In genomic region chr3:145089337-145089736, GRCh38 we compare ENCODE assay signal across 18 cellular contexts.
DNase-seq lines count a peak whose midpoint lies in the region; ATAC-seq, FAIRE-seq and TF ChIP-seq lines count a peak whose summit lies in the region.
"Had no signal": no experiment of that assay in that cellular context is flagged by ENCODE, and none has a peak within 500 bp of the region (broad histone marks: within the 10 kb centered on the region; RNA-seq: fewer than 3 reads in every experiment).

No MANE protein-coding gene starts in this region.

- POLR2A ChIA-PET in HepG2 (lab: Yijun Ruan, JAX), result no interaction called here

- no peak overlapping the region for H3K9ac ChIP-seq in HepG2 (ENCODE audit: insufficient read depth, low read depth, low read length)

- H3K4me1 ChIP-seq in HepG2 (ENCODE audit: insufficient read depth, low read length) (no peaks in the 10 kb centered on the region), right lobe of liver (no peaks in the 10 kb centered on the region), small intestine (ENCODE audit: control insufficient read depth in 2 of 2, insufficient read depth in 1 of 2, low read depth in 1 of 2, low read length in 1 of 2) (no peaks in the 10 kb centered on the region)

- BruUV-seq in HepG2 (replicated peaks; lab: Mats Ljungman, UMichigan), result no TSS peak

- H3K9me3 ChIP-seq in HepG2 (ENCODE audit: low read length), result no peaks in the 10 kb centered on the region
- H3K9me3 ChIP-seq in right lobe of liver, result no peaks in the 10 kb centered on the region
- no peaks in the 10 kb centered on the region for H3K9me3 ChIP-seq in small intestine (ENCODE audit: control insufficient read depth, low read depth)

- CTCF ChIA-PET in HepG2 (lab: Yijun Ruan, JAX; ENCODE audit: low intra/inter-chr PET ratio, low total read pairs), result no interaction called here

- H3K36me3 ChIP-seq in HepG2 (replicated peaks in 1 of 2; ENCODE audit: control insufficient read depth in 1 of 2, insufficient read depth in 2 of 2, low read length in 2 of 2) (no peaks in the 10 kb centered on the region), right lobe of liver (no peaks in the 10 kb centered on the region), small intestine (ENCODE audit: control insufficient read depth in 2 of 2, insufficient read depth in 2 of 2, low read length in 2 of 2) (no peaks in the 10 kb centered on the region)

- no peak overlapping the region for H2AFZ ChIP-seq in HepG2 (ENCODE audit: low read length)

- no peak for TF ChIP-seq EP300 in HepG2 (IDR thresholded peaks at IDR 0.05; ENCODE audit: low read depth in 2 of 2, low read length in 2 of 2)
- no peak for TF ChIP-seq EP300 in HepG2 (CRISPR knock-in tag; IDR thresholded peaks at IDR 0.05; ENCODE audit: borderline replicate concordance)

- TF ChIP-seq POLR2A in HepG2 (IDR thresholded peaks at IDR 0.05; ENCODE audit: insufficient read depth in 1 of 2, low read depth in 2 of 2, low read length in 2 of 2), result no peak
- TF ChIP-seq POLR2A in right lobe of liver (IDR thresholded peaks at IDR 0.05), result no peak

- TF ChIP-seq RAD21 in HepG2 (CRISPR knock-in tag; IDR thresholded peaks at IDR 0.05), result no peak

- in situ Hi-C loops in HepG2 (cut with HindIII; ENCODE audit: extremely low pct_ligation_motif_present, low pct_unique_long_range_greater_than_20kb), result no loop called here

- 4% methylated on average over 2 of the region's 2 CpGs for WGBS in HepG2 (ENCODE audit: low lambda C conversion rate)
- WGBS in right lobe of liver (ENCODE audit: insufficient coverage, low coverage, low lambda C conversion rate, missing lambda C conversion rate), result 66% methylated on average over 2 of the region's 2 CpGs
- 73 to 76% (median 74%) methylated on average over 2 of the region's 2 CpGs for WGBS in small intestine, 3 donors

- H3K27me3 ChIP-seq in HepG2 (ENCODE audit: control insufficient read depth in 1 of 2, insufficient read depth in 2 of 2, low read length in 2 of 2), result no peaks in the 10 kb centered on the region; a peak in 1 of 5 replicates
- H3K27me3 ChIP-seq in right lobe of liver, result peaks cover 0 to 4% of the 10 kb centered on the region in 2 donors
- no peaks in the 10 kb centered on the region for H3K27me3 ChIP-seq in small intestine (ENCODE audit: control insufficient read depth in 2 of 2, insufficient read depth in 2 of 2, low read length in 2 of 2)

- DNase-seq in HepG2 (ENCODE audit: low spot score) (no peak), right lobe of liver (no peak), small intestine (no peak), HUDEP-2 (lab: John Stamatoyannopoulos, UW; ENCODE audit: unreplicated experiment in 76 of 76) (no peak), NCI-H1092 (lab: John Stamatoyannopoulos, UW) (no peak)
- DNase-seq: activated CD4-positive, CD25-positive, alpha-beta regulatory T cell treated with anti-CD3 and anti-CD28 coated beads, Interleukin-2, amount 50 U/mL, for 72 hours; endodermal cell; IMR-90; MM.1S; NCI-H187 treated with DMSO at 0.1 percent for 48 hours; RPMI8226; stimulated activated CD4-positive, alpha-beta T cell treated with anti-CD3 and anti-CD28 coated beads, Interleukin-4, amount 100 ng/mL, for 1 hour had no signal

- ATAC-seq in HepG2, result no peak
- no peak for ATAC-seq in right lobe of liver
- ATAC-seq in GM21576 (IDR thresholded peaks at IDR 0.05; ENCODE audit: unreplicated experiment), result peak; percentile 23
- peak; percentile 24 for ATAC-seq in HG03378 (IDR thresholded peaks at IDR 0.05; ENCODE audit: unreplicated experiment)
- ATAC-seq in GM18519 (IDR thresholded peaks at IDR 0.05; ENCODE audit: low FRiP score, unreplicated experiment), result no peak
- ATAC-seq: activated naive CD4-positive, alpha-beta T cell treated with anti-CD3 and anti-CD28 coated beads, Interleukin-2, amount 50 U/mL, for 72 hours; HCT116 had no signal

- TF ChIP-seq CTCF in HepG2 (CRISPR knock-in tag; IDR thresholded peaks at IDR 0.05) (no peak), right lobe of liver (IDR thresholded peaks at IDR 0.05) (no peak)

- H3K4me3 ChIP-seq in HepG2 (replicated peaks in 1 of 3; ENCODE audit: insufficient read depth in 1 of 3, low read depth in 2 of 3, low read length in 3 of 3) (no peak overlapping the region), right lobe of liver (no peak overlapping the region), small intestine (ENCODE audit: low read depth in 1 of 2, low read length in 2 of 2) (no peak overlapping the region)
- H3K4me3 ChIP-seq: skin epidermis had no signal

- FAIRE-seq in HepG2 (lab: Jason Lieb, UNC), result no peak
- no peak for FAIRE-seq in small intestine (lab: Jason Lieb, UNC)

- intact Hi-C loops in HepG2 (cut with micrococcal nuclease; ENCODE audit: unreplicated experiment), result no loop called here
- intact Hi-C loops in right lobe of liver (cut with DNase I), result no loop called here

- H3K27ac ChIP-seq in HepG2 (ENCODE audit: extremely low read length, insufficient read depth, low read length) (no peak overlapping the region), right lobe of liver (no peak overlapping the region), small intestine (ENCODE audit: low read depth in 1 of 2, low read length in 1 of 2) (no peak overlapping the region)
- H3K27ac ChIP-seq: skin epidermis had no signal

- no peaks in the 10 kb centered on the region for H4K20me1 ChIP-seq in HepG2 (ENCODE audit: insufficient read depth, low read length)

- no peaks in the 10 kb centered on the region for H3K79me2 ChIP-seq in HepG2 (ENCODE audit: insufficient read depth, low read length)

- no peak overlapping the region for H3K4me2 ChIP-seq in HepG2 (ENCODE audit: low read depth, low read length)

TF ChIP-seq in HepG2, 621 proteins besides CTCF, POLR2A, EP300 and RAD21:
- TF ChIP-seq ZNF562 (CRISPR knock-in tag; IDR thresholded peaks at IDR 0.05; ENCODE audit: borderline replicate concordance) (no peak), STAT5B (CRISPR knock-in tag; IDR thresholded peaks at IDR 0.05) (no peak), ATF7 (IDR thresholded peaks at IDR 0.05) (peak; percentile 97), ATF7 (CRISPR knock-in tag; IDR thresholded peaks at IDR 0.05) (no peak), ZSCAN5A (CRISPR knock-in tag; IDR thresholded peaks at IDR 0.05; ENCODE audit: borderline replicate concordance) (no peak), NFKBIZ (CRISPR knock-in tag; IDR thresholded peaks at IDR 0.05) (no peak), ZNF7 (CRISPR knock-in tag; IDR thresholded peaks at IDR 0.05) (no peak), CREB1 (IDR thresholded peaks at IDR 0.05) (peak; percentile 94), CREB1 (CRISPR knock-in tag; IDR thresholded peaks at IDR 0.05) (no peak)

Comparison
In these comparisons a context has a peak if more than half of its experiments do, and no peak if none do; other contexts are left out.
1. ATAC-seq: peak in GM21576 (single experiment) and HG03378 (single experiment); none in HepG2 (single experiment), right lobe of liver (0 of 4) and GM18519 (single experiment).